1 cellular context compared by ENCODE assay signal in the genomic region with DNA sequence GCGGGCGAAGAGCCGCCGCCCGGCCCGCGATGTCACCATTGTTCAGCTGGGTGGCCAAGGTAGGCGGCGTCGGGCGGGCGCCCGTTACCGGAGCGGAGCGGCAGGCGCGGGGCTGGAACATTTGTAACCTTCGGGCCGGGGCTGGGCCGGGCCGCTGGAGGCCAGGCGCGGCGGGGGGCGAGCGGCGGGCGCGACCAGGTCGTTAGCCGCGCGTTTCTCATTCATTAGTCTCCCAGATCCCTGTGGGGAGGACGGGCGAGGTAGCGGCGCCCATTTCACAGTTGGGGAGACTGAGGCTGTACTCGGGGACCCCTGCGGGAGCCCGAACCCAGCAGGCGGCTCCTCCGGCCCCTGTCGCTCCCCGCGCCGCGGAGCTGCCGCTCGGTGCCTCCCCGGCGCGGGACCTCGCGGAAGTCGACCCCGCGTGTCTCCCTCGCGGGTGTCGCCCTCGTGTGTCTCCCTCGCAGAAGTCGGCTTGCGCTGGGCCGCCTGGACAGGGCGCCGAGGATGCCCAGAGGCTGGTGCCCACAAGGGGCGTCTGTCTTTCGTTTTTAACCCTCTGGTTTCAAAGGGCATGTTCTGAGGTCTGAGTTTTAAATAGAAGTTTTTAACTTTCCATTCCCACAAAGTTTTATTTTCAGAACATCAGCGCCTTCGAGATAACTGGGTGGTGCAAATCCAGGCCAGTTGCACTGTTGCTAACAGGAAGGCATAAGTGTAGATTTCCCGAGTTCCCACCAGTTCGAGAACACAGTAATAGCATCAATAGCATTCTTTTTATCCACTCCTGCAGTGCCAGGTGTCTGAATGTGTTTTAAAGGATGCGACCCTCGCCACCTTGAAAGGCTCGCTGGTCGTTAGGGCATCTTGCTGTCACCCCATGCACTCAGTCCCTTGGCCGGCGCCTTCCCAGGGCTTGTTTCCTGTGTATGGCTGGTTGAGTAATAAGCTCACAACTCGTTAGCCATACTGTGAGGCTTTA.
TF ChIP-seq lines count a peak whose summit lies in the region.

No MANE protein-coding gene starts in this region.

TF ChIP-seq in HepG2, 621 proteins besides CTCF, POLR2A, EP300 and RAD21 (continued from another document and continues in another):
- TF ChIP-seq TFE3 (CRISPR knock-in tag; IDR thresholded peaks at IDR 0.05) (no peak), BRCA1 (CRISPR knock-in tag; IDR thresholded peaks at IDR 0.05) (no peak), TSC22D2 (CRISPR knock-in tag; IDR thresholded peaks at IDR 0.05; ENCODE audit: borderline replicate concordance) (no peak), ZNF530 (CRISPR knock-in tag; IDR thresholded peaks at IDR 0.05; ENCODE audit: low read depth) (no peak), GABPA (IDR thresholded peaks at IDR 0.05; ENCODE audit: low read depth, low read length) (no peak), GABPA (CRISPR knock-in tag; IDR thresholded peaks at IDR 0.05; ENCODE audit: low read depth) (no peak), ZNF562 (CRISPR knock-in tag; IDR thresholded peaks at IDR 0.05; ENCODE audit: borderline replicate concordance) (no peak), ZNF766 (CRISPR knock-in tag; IDR thresholded peaks at IDR 0.05; ENCODE audit: borderline replicate concordance) (0 out of 2 replicates have a peak, but pooled peaks have one; percentile 33), SRF (IDR thresholded peaks at IDR 0.05; ENCODE audit: low read depth, low read length) (no peak), RBFOX2 (IDR thresholded peaks at IDR 0.05; ENCODE audit: low read depth, low read length) (peak; percentile 58), ZNF672 (CRISPR knock-in tag; IDR thresholded peaks at IDR 0.05) (no peak), KLF11 (CRISPR knock-in tag; IDR thresholded peaks at IDR 0.05) (no peak), CENPX (CRISPR knock-in tag; IDR thresholded peaks at IDR 0.05) (no peak), FLYWCH1 (CRISPR knock-in tag; IDR thresholded peaks at IDR 0.05) (peak; percentile 86; the same call in 1 of the 2 replicates), RCOR2 (CRISPR knock-in tag; IDR thresholded peaks at IDR 0.05) (no peak), ZFYVE20 (CRISPR knock-in tag; IDR thresholded peaks at IDR 0.05; ENCODE audit: borderline replicate concordance, low read depth) (no peak), ZNF260 (CRISPR knock-in tag; IDR thresholded peaks at IDR 0.05; ENCODE audit: borderline replicate concordance, low read depth) (no peak), SSRP1 (CRISPR knock-in tag; IDR thresholded peaks at IDR 0.05) (no peak), JUN (CRISPR knock-in tag; IDR thresholded peaks at IDR 0.05) (no peak), U2AF1 (optimal IDR thresholded peaks at IDR 0.05; ENCODE audit: low read depth, low read length) (no peak), NFYB (CRISPR knock-in tag; IDR thresholded peaks at IDR 0.05) (no peak), HES4 (CRISPR knock-in tag; IDR thresholded peaks at IDR 0.05; ENCODE audit: borderline replicate concordance) (no peak; the same call in 1 of the 2 replicates), ZNF816 (CRISPR knock-in tag; IDR thresholded peaks at IDR 0.05; ENCODE audit: borderline replicate concordance) (no peak), NCOA2 (CRISPR knock-in tag; IDR thresholded peaks at IDR 0.05) (no peak), MTA3 (CRISPR knock-in tag; IDR thresholded peaks at IDR 0.05) (no peak), GTF2F1 (IDR thresholded peaks at IDR 0.05; ENCODE audit: low read length) (no peak), ZSCAN25 (CRISPR knock-in tag; IDR thresholded peaks at IDR 0.05) (peak; percentile 34; the same call in 1 of the 2 replicates), ZNF564 (CRISPR knock-in tag; IDR thresholded peaks at IDR 0.05) (no peak), ARID4A (CRISPR knock-in tag; IDR thresholded peaks at IDR 0.05; ENCODE audit: borderline replicate concordance) (no peak), MAFF (IDR thresholded peaks at IDR 0.05; ENCODE audit: low read depth, low read length) (no peak), TBP (CRISPR knock-in tag; IDR thresholded peaks at IDR 0.05) (no peak), ZNF660 (CRISPR knock-in tag; IDR thresholded peaks at IDR 0.05; ENCODE audit: borderline replicate concordance, low read depth) (no peak), TBX2 (CRISPR knock-in tag; IDR thresholded peaks at IDR 0.05; ENCODE audit: borderline replicate concordance) (peak; percentile 54), HOXA7 (CRISPR knock-in tag; IDR thresholded peaks at IDR 0.05) (no peak), ZNF282 (IDR thresholded peaks at IDR 0.05; ENCODE audit: partially characterized antibody) (no peak), ZXDC (CRISPR knock-in tag; IDR thresholded peaks at IDR 0.05) (no peak), ATAD3A (CRISPR knock-in tag; IDR thresholded peaks at IDR 0.05) (no peak), MED13 (CRISPR knock-in tag; IDR thresholded peaks at IDR 0.05) (no peak; the same call in 1 of the 2 replicates)
- TF ChIP-seq, protein P1, sequence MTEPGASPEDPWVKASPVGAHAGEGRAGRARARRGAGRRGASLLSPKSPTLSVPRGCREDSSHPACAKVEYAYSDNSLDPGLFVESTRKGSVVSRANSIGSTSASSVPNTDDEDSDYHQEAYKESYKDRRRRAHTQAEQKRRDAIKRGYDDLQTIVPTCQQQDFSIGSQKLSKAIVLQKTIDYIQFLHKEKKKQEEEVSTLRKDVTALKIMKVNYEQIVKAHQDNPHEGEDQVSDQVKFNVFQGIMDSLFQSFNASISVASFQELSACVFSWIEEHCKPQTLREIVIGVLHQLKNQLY (CRISPR knock-in tag; IDR thresholded peaks at IDR 0.05): no peak
- TF ChIP-seq, protein P2, sequence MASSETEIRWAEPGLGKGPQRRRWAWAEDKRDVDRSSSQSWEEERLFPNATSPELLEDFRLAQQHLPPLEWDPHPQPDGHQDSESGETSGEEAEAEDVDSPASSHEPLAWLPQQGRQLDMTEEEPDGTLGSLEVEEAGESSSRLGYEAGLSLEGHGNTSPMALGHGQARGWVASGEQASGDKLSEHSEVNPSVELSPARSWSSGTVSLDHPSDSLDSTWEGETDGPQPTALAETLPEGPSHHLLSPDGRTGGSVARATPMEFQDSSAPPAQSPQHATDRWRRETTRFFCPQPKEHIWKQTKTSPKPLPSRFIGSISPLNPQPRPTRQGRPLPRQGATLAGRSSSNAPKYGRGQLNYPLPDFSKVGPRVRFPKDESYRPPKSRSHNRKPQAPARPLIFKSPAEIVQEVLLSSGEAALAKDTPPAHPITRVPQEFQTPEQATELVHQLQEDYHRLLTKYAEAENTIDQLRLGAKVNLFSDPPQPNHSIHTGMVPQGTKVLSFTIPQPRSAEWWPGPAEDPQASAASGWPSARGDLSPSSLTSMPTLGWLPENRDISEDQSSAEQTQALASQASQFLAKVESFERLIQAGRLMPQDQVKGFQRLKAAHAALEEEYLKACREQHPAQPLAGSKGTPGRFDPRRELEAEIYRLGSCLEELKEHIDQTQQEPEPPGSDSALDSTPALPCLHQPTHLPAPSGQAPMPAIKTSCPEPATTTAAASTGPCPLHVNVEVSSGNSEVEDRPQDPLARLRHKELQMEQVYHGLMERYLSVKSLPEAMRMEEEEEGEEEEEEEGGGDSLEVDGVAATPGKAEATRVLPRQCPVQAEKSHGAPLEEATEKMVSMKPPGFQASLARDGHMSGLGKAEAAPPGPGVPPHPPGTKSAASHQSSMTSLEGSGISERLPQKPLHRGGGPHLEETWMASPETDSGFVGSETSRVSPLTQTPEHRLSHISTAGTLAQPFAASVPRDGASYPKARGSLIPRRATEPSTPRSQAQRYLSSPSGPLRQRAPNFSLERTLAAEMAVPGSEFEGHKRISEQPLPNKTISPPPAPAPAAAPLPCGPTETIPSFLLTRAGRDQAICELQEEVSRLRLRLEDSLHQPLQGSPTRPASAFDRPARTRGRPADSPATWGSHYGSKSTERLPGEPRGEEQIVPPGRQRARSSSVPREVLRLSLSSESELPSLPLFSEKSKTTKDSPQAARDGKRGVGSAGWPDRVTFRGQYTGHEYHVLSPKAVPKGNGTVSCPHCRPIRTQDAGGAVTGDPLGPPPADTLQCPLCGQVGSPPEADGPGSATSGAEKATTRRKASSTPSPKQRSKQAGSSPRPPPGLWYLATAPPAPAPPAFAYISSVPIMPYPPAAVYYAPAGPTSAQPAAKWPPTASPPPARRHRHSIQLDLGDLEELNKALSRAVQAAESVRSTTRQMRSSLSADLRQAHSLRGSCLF (CRISPR knock-in tag; IDR thresholded peaks at IDR 0.05; ENCODE audit: borderline replicate concordance): no peak
- TF ChIP-seq, protein P3, sequence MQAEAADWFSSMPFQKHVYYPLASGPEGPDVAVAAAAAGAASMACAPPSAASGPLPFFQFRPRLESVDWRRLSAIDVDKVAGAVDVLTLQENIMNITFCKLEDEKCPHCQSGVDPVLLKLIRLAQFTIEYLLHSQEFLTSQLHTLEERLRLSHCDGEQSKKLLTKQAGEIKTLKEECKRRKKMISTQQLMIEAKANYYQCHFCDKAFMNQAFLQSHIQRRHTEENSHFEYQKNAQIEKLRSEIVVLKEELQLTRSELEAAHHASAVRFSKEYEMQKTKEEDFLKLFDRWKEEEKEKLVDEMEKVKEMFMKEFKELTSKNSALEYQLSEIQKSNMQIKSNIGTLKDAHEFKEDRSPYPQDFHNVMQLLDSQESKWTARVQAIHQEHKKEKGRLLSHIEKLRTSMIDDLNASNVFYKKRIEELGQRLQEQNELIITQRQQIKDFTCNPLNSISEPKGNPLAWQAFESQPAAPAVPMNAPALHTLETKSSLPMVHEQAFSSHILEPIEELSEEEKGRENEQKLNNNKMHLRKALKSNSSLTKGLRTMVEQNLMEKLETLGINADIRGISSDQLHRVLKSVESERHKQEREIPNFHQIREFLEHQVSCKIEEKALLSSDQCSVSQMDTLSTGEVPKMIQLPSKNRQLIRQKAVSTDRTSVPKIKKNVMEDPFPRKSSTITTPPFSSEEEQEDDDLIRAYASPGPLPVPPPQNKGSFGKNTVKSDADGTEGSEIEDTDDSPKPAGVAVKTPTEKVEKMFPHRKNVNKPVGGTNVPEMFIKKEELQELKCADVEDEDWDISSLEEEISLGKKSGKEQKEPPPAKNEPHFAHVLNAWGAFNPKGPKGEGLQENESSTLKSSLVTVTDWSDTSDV (CRISPR knock-in tag; IDR thresholded peaks at IDR 0.05): no peak
- TF ChIP-seq, protein P4, sequence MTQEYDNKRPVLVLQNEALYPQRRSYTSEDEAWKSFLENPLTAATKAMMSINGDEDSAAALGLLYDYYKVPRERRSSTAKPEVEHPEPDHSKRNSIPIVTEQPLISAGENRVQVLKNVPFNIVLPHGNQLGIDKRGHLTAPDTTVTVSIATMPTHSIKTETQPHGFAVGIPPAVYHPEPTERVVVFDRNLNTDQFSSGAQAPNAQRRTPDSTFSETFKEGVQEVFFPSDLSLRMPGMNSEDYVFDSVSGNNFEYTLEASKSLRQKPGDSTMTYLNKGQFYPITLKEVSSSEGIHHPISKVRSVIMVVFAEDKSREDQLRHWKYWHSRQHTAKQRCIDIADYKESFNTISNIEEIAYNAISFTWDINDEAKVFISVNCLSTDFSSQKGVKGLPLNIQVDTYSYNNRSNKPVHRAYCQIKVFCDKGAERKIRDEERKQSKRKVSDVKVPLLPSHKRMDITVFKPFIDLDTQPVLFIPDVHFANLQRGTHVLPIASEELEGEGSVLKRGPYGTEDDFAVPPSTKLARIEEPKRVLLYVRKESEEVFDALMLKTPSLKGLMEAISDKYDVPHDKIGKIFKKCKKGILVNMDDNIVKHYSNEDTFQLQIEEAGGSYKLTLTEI (CRISPR knock-in tag; conservative IDR thresholded peaks at IDR 0.05): no peak
